Comparison of ENCODE assay signal across 8 cellular contexts in genomic region chr16:8797364-8798173, GRCh38. TPM values are rescaled to one million over a fixed set of nuclear protein-coding genes. Genes with fewer than 3 reads are reported as not detected.
DNase-seq lines count a peak whose midpoint lies in the region; ATAC-seq and TF ChIP-seq lines count a peak whose summit lies in the region.

PMM2 (plus strand) TSS chr16:8797839; CDS start chr16:8797883, 44 bp downstream.
TMEM186 (minus strand) TSS chr16:8797639; CDS start chr16:8797614, 25 bp downstream.

- H3K27me3 Mint-ChIP-seq in activated T-cell treated with anti-CD3 and anti-CD28 coated beads, Interleukin-2, amount 50 U/mL, for 24 hours = no peaks in the 10 kb centered on the region

- H3K27ac Mint-ChIP-seq in activated T-cell treated with anti-CD3 and anti-CD28 coated beads, Interleukin-2, amount 50 U/mL, for 24 hours = peak within 1 kb of the TSS; percentile 96

- H3K4me1 ChIP-seq in esophagus (ENCODE audit: control insufficient read depth in 2 of 2, insufficient read depth in 2 of 2, low read length in 1 of 2) (peaks cover 0 to 7% of the 10 kb centered on the region in 2 donors), mucosa of stomach (ENCODE audit: control insufficient read depth, insufficient read depth, low read length) (peaks cover 18% of the 10 kb centered on the region)

- H3K9me3 ChIP-seq in esophagus (ENCODE audit: control insufficient read depth in 2 of 2, insufficient read depth in 1 of 2, low read depth in 1 of 2, low read length in 1 of 2) (no peaks in the 10 kb centered on the region), mucosa of stomach (ENCODE audit: control insufficient read depth, low read length) (no peaks in the 10 kb centered on the region)

- H3K4me1 Mint-ChIP-seq in activated T-cell treated with anti-CD3 and anti-CD28 coated beads, Interleukin-2, amount 50 U/mL, for 24 hours (ENCODE audit: low read depth) = peaks cover 55% of the 10 kb centered on the region

- H3K27me3 ChIP-seq in esophagus (ENCODE audit: control insufficient read depth in 1 of 2, insufficient read depth in 2 of 2, low read length in 2 of 2) (no peaks in the 10 kb centered on the region), mucosa of stomach (ENCODE audit: control insufficient read depth, insufficient read depth, low read length) (no peaks in the 10 kb centered on the region)

- H3K9ac ChIP-seq in mucosa of stomach (ENCODE audit: low read length) = peak within 1 kb of the TSS; percentile 95

- 0 to 1% methylated on average over 59 to 61 of the region's 61 CpGs for WGBS in esophagus, 2 donors

- H3K4me3 ChIP-seq in esophagus (ENCODE audit: low read depth in 1 of 2, low read length in 2 of 2) = peak within 1 kb of the TSS; percentile 80 to 100
- peak within 1 kb of the TSS; percentile 98 for H3K4me3 ChIP-seq in mucosa of stomach (ENCODE audit: low read length)

- H3K4me3 Mint-ChIP-seq in activated T-cell treated with anti-CD3 and anti-CD28 coated beads, Interleukin-2, amount 50 U/mL, for 24 hours = peak within 1 kb of the TSS; percentile 98

- DNase-seq in DMS79 (lab: John Stamatoyannopoulos, UW) (peak; percentile 97), KG1 (lab: John Stamatoyannopoulos, UW) (peak; percentile 89)
- peak; percentile 93 for DNase-seq in activated T-cell treated with anti-CD3 and anti-CD28 coated beads, Interleukin-2, amount 50 U/mL, for 24 hours
- DNase-seq in stimulated activated CD8-positive, alpha-beta memory T cell treated with anti-CD3 and anti-CD28 coated beads, Interleukin-4, amount 100 ng/mL, for 48 hours = peak; percentile 96

- H3K27ac ChIP-seq in esophagus (ENCODE audit: low read depth in 2 of 2, low read length in 1 of 2) = peak within 1 kb of the TSS; percentile 75 to 91

- H3K36me3 Mint-ChIP-seq in activated T-cell treated with anti-CD3 and anti-CD28 coated beads, Interleukin-2, amount 50 U/mL, for 24 hours (ENCODE audit: low read depth) = peaks cover 87% of the 10 kb centered on the region

- H3K36me3 ChIP-seq in esophagus (ENCODE audit: control insufficient read depth in 2 of 2, insufficient read depth in 2 of 2, low read length in 1 of 2) (peaks cover 2 to 4% of the 10 kb centered on the region in 2 donors), mucosa of stomach (ENCODE audit: control insufficient read depth, insufficient read depth, low read length) (no peaks in the 10 kb centered on the region)

- no peaks in the 10 kb centered on the region for H3K9me3 Mint-ChIP-seq in activated T-cell treated with anti-CD3 and anti-CD28 coated beads, Interleukin-2, amount 50 U/mL, for 24 hours

- ATAC-seq in GM21737 (IDR thresholded peaks at IDR 0.05; ENCODE audit: unreplicated experiment) = peak; percentile 93

TF ChIP-seq in PFSK-1, 5 proteins besides CTCF, POLR2A, EP300 and RAD21:
- TF ChIP-seq SIN3A (IDR thresholded peaks at IDR 0.05; ENCODE audit: borderline replicate concordance, insufficient read depth, low read length) (peak; percentile 96), TAF1 (IDR thresholded peaks at IDR 0.05; ENCODE audit: borderline replicate concordance, insufficient read depth, low read length) (no peak), POLR2AphosphoS5 (IDR thresholded peaks at IDR 0.05; ENCODE audit: low read depth, low read length) (peak; percentile 80)

RNA-seq across cellular contexts. Expression of gene PMM2, which starts in this region (rescaled TPM):
- 42.1 TPM for polyA plus RNA-seq in PFSK-1 (2012; ENCODE audit: insufficient read length, low read depth)
- polyA plus RNA-seq in esophagus = 10 to 100 TPM; 19.8 to 30.3 TPM

RNA-seq across cellular contexts. Expression of gene TMEM186, which starts in this region (rescaled TPM):
- 9.5 TPM for polyA plus RNA-seq in PFSK-1 (2012; ENCODE audit: insufficient read length, low read depth)
- 1 to 10 TPM; 5.6 to 8.8 TPM for polyA plus RNA-seq in esophagus

Comparison
In these comparisons a context has a peak if more than half of its experiments do, and no peak if none do; other contexts are left out.
1. Peak in every context shown above with its lines: DNase-seq, ATAC-seq, H3K4me3 ChIP-seq and H3K27ac ChIP-seq.